ENCODE assay signal across 24 cellular contexts in the genomic region with DNA sequence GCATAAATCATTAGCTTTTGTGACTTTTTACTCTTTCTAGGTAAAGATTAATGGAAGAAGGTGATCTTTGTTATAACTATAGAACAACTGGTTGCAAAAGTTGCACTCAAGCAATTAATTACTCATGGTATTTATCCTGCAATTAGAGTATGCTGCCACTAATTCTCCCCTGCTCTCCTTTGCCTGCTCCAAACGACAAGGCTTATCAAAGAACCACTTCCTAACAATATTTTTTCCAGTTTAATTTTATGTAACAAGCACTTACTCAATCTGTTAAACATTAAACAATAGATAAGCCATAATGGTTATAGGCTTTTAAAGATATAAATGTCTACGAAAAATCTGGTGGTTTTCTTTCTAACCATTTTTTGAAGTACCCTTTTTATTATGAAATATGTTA.
"Had no signal": no experiment of that assay in that cellular context is flagged by ENCODE, and none has a peak within 500 bp of the region (broad histone marks: within the 10 kb centered on the region; RNA-seq: fewer than 3 reads in every experiment).

No MANE protein-coding gene starts in this region.

- DNase-seq: dermis blood vessel endothelial cell; effector memory CD4-positive, alpha-beta T cell; foreskin keratinocyte; heart left ventricle; kidney glomerular epithelial cell; mesenchymal stem cell; naive thymus-derived CD4-positive, alpha-beta T cell; nucleus accumbens; posterior cingulate gyrus; psoas muscle; right cardiac atrium; sigmoid colon; spleen; stimulated activated CD4-positive, alpha-beta T cell treated with anti-CD3 and anti-CD28 coated beads, Interleukin-2, amount 100 ng/mL, for 48 hours; stimulated activated naive B cell treated with anti-CD40 and anti-IgM and Interleukin-4, amounts not matched to agents 10 μg/mL and 1 μg/mL and 100 μg/mL, for 72 hours; transverse colon; upper lobe of right lung; uterus had no signal

- H3K4me3 ChIP-seq: coronary artery, esophagus muscularis mucosa, gastroesophageal sphincter, heart left ventricle, hepatocyte, psoas muscle, sigmoid colon, spleen, suprapubic skin, transverse colon, upper lobe of right lung, uterus had no signal

- H3K27me3 ChIP-seq: esophagus muscularis mucosa, gastroesophageal sphincter, heart left ventricle, hepatocyte, sigmoid colon, spleen, suprapubic skin, transverse colon, upper lobe of right lung, uterus had no signal

- H3K4me1 ChIP-seq: esophagus muscularis mucosa, foreskin keratinocyte, gastroesophageal sphincter, heart left ventricle, psoas muscle, sigmoid colon, suprapubic skin, upper lobe of right lung, uterus had no signal

- ATAC-seq: foreskin keratinocyte; gastroesophageal sphincter; heart left ventricle; naive thymus-derived CD4-positive, alpha-beta T cell; psoas muscle; right cardiac atrium; stimulated activated naive B cell treated with anti-CD40 and anti-IgM and Interleukin-4, amounts not matched to agents 10 μg/mL and 1 μg/mL and 100 μg/mL, for 72 hours; upper lobe of right lung had no signal

- H3K4me2 ChIP-seq: hepatocyte had no signal

- H3K9me3 ChIP-seq: esophagus muscularis mucosa, psoas muscle, suprapubic skin, transverse colon, upper lobe of right lung, uterus had no signal

- FAIRE-seq: endothelial cell of umbilical vein had no signal

- H3K36me3 ChIP-seq: esophagus muscularis mucosa, gastroesophageal sphincter, heart left ventricle, sigmoid colon, spleen, suprapubic skin, transverse colon, upper lobe of right lung, uterus had no signal

- H3K27ac ChIP-seq: coronary artery, esophagus muscularis mucosa, foreskin keratinocyte, gastroesophageal sphincter, heart left ventricle, hepatocyte, psoas muscle, sigmoid colon, spleen, suprapubic skin, upper lobe of right lung, uterus had no signal
